Comparison of ENCODE assay signal across 10 cellular contexts in genomic region chr13:114045113-114045735, GRCh38.
DNase-seq lines count a peak whose midpoint lies in the region; ATAC-seq and TF ChIP-seq lines count a peak whose summit lies in the region.
"Had no signal": no experiment of that assay in that cellular context is flagged by ENCODE, and none has a peak within 500 bp of the region (broad histone marks: within the 10 kb centered on the region; RNA-seq: fewer than 3 reads in every experiment).

No MANE protein-coding gene starts in this region.

- H3K27ac Mint-ChIP-seq in activated CD4-positive, alpha-beta memory T cell treated with anti-CD3 and anti-CD28 coated beads for 36 hours = peak overlapping the region; percentile 51
- H3K27ac Mint-ChIP-seq in activated CD4-positive, alpha-beta memory T cell treated with anti-CD3 and anti-CD28 coated beads, Interleukin-2, amount 10 ng/mL, durations not matched to agents 7 days and 5 days = no peak overlapping the region
- H3K27ac Mint-ChIP-seq in activated CD8-positive, alpha-beta T cell treated with anti-CD3 and anti-CD28 coated beads for 36 hours = peak overlapping the region; percentile 76

- no peaks in the 10 kb centered on the region for H3K27me3 Mint-ChIP-seq in activated CD4-positive, alpha-beta memory T cell treated with anti-CD3 and anti-CD28 coated beads for 36 hours
- H3K27me3 Mint-ChIP-seq in activated CD4-positive, alpha-beta memory T cell treated with anti-CD3 and anti-CD28 coated beads, Interleukin-2, amount 10 ng/mL, durations not matched to agents 7 days and 5 days = no peaks in the 10 kb centered on the region
- no peaks in the 10 kb centered on the region for H3K27me3 Mint-ChIP-seq in activated CD8-positive, alpha-beta T cell treated with anti-CD3 and anti-CD28 coated beads for 36 hours

- TF ChIP-seq CTCF in activated CD8-positive, alpha-beta T cell treated with anti-CD3 and anti-CD28 coated beads for 36 hours (IDR thresholded peaks at IDR 0.05) = no peak

- H3K4me1 Mint-ChIP-seq in activated CD4-positive, alpha-beta memory T cell treated with anti-CD3 and anti-CD28 coated beads for 36 hours (ENCODE audit: low read depth) = peaks cover 59% of the 10 kb centered on the region
- peaks cover 48% of the 10 kb centered on the region for H3K4me1 Mint-ChIP-seq in activated CD4-positive, alpha-beta memory T cell treated with anti-CD3 and anti-CD28 coated beads, Interleukin-2, amount 10 ng/mL, durations not matched to agents 7 days and 5 days
- peaks cover 54% of the 10 kb centered on the region for H3K4me1 Mint-ChIP-seq in activated CD8-positive, alpha-beta T cell treated with anti-CD3 and anti-CD28 coated beads for 36 hours (ENCODE audit: low read depth)

- no peaks in the 10 kb centered on the region for H3K27me3 ChIP-seq in layer of hippocampus (ENCODE audit: control insufficient read depth, insufficient read depth, low read length)

- CTCF ChIA-PET in activated CD4-positive, alpha-beta memory T cell treated with anti-CD3 and anti-CD28 coated beads for 36 hours (lab: Charles Lee) = no interaction called here
- CTCF ChIA-PET in activated CD4-positive, alpha-beta memory T cell treated with anti-CD3 and anti-CD28 coated beads, Interleukin-2, amount 10 ng/mL, durations not matched to agents 7 days and 5 days (lab: Charles Lee) = no interaction called here
- CTCF ChIA-PET in activated CD8-positive, alpha-beta T cell treated with anti-CD3 and anti-CD28 coated beads for 36 hours (lab: Charles Lee) = interaction anchor here (0.8 kb wide), 1 partner anchor 177 kb away, joined by 3 read pairs; no protein-coding TSS in a partner anchor

- intact Hi-C loops in activated CD4-positive, alpha-beta memory T cell treated with anti-CD3 and anti-CD28 coated beads for 36 hours (cut with micrococcal nuclease) = no loop called here
- intact Hi-C loops in activated CD8-positive, alpha-beta T cell treated with anti-CD3 and anti-CD28 coated beads for 36 hours (cut with micrococcal nuclease) = no loop called here

- POLR2A ChIA-PET in activated CD4-positive, alpha-beta memory T cell treated with anti-CD3 and anti-CD28 coated beads for 36 hours (lab: Charles Lee) = no interaction called here
- POLR2A ChIA-PET in activated CD4-positive, alpha-beta memory T cell treated with anti-CD3 and anti-CD28 coated beads, Interleukin-2, amount 10 ng/mL, durations not matched to agents 7 days and 5 days (lab: Charles Lee) = interaction anchor here (1.3 kb wide), 1 partner anchor 22 kb away, joined by 5 read pairs; no protein-coding TSS in a partner anchor
- POLR2A ChIA-PET in activated CD8-positive, alpha-beta T cell treated with anti-CD3 and anti-CD28 coated beads for 36 hours (lab: Charles Lee) = interaction anchor here (1.8 to 1.9 kb wide), 2 partner anchors 20 to 22 kb away, joined by 5 to 7 read pairs; no protein-coding TSS in a partner anchor

- DNase-seq in activated CD4-positive, alpha-beta memory T cell treated with anti-CD3 and anti-CD28 coated beads for 36 hours = no peak
- DNase-seq in activated CD4-positive, alpha-beta memory T cell treated with anti-CD3 and anti-CD28 coated beads, Interleukin-2, amount 10 ng/mL, durations not matched to agents 7 days and 5 days = no peak
- DNase-seq in activated CD8-positive, alpha-beta T cell treated with anti-CD3 and anti-CD28 coated beads for 36 hours = no peak
- DNase-seq in superior temporal gyrus (ENCODE audit: extremely low spot score) (peak; percentile 76), NCI-H146 (lab: John Stamatoyannopoulos, UW) (no peak)
- DNase-seq: activated CD4-positive, alpha-beta T cell treated with anti-CD3 and anti-CD28 coated beads, Interleukin-2, amount 50 U/mL, for 4 hours; aorta had no signal

- H3K36me3 Mint-ChIP-seq in activated CD4-positive, alpha-beta memory T cell treated with anti-CD3 and anti-CD28 coated beads for 36 hours = peaks cover 36% of the 10 kb centered on the region
- peaks cover 63% of the 10 kb centered on the region for H3K36me3 Mint-ChIP-seq in activated CD4-positive, alpha-beta memory T cell treated with anti-CD3 and anti-CD28 coated beads, Interleukin-2, amount 10 ng/mL, durations not matched to agents 7 days and 5 days (ENCODE audit: low read depth)
- peaks cover 18% of the 10 kb centered on the region for H3K36me3 Mint-ChIP-seq in activated CD8-positive, alpha-beta T cell treated with anti-CD3 and anti-CD28 coated beads for 36 hours (ENCODE audit: low read depth)

- peak overlapping the region; percentile 87 for H3K27ac ChIP-seq in layer of hippocampus (ENCODE audit: low read depth, low read length)

- H3K9me3 Mint-ChIP-seq in activated CD4-positive, alpha-beta memory T cell treated with anti-CD3 and anti-CD28 coated beads for 36 hours = peaks cover 2% of the 10 kb centered on the region
- H3K9me3 Mint-ChIP-seq in activated CD4-positive, alpha-beta memory T cell treated with anti-CD3 and anti-CD28 coated beads, Interleukin-2, amount 10 ng/mL, durations not matched to agents 7 days and 5 days = no peaks in the 10 kb centered on the region
- no peaks in the 10 kb centered on the region for H3K9me3 Mint-ChIP-seq in activated CD8-positive, alpha-beta T cell treated with anti-CD3 and anti-CD28 coated beads for 36 hours

- H3K4me3 Mint-ChIP-seq in activated CD4-positive, alpha-beta memory T cell treated with anti-CD3 and anti-CD28 coated beads for 36 hours = no peak overlapping the region
- no peak overlapping the region for H3K4me3 Mint-ChIP-seq in activated CD4-positive, alpha-beta memory T cell treated with anti-CD3 and anti-CD28 coated beads, Interleukin-2, amount 10 ng/mL, durations not matched to agents 7 days and 5 days
- no peak overlapping the region for H3K4me3 Mint-ChIP-seq in activated CD8-positive, alpha-beta T cell treated with anti-CD3 and anti-CD28 coated beads for 36 hours

- no peak for ATAC-seq in activated CD8-positive, alpha-beta T cell treated with anti-CD3 and anti-CD28 coated beads for 36 hours
- ATAC-seq in HG02852 (IDR thresholded peaks at IDR 0.05; ENCODE audit: unreplicated experiment) (no peak), HG02970 (IDR thresholded peaks at IDR 0.05; ENCODE audit: low FRiP score, unreplicated experiment) (no peak)
